ENCODE assay signal across 24 cellular contexts in the genomic region with DNA sequence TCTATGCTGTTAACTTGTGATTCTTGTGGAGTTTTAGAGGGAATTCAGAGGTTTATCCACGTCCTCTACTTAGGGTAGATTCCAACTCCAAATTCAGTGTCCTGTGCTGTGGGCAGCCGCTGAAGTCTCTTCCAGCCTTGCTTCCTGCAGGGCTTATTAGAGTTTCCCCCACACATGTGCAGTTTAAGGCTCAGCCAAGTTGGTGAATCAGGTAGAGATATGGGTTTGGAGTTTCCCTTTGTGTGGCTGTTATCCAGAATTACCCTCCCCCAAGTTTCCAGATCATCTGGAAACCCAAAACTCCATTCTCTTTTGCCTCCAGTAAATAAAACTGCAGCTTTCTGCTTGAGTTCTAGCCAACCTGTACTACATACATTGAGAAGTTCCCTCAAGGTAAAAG.
DNase-seq lines count a peak whose midpoint lies in the region; ATAC-seq, FAIRE-seq and TF ChIP-seq lines count a peak whose summit lies in the region.
"Had no signal": no experiment of that assay in that cellular context is flagged by ENCODE, and none has a peak within 500 bp of the region (broad histone marks: within the 10 kb centered on the region; RNA-seq: fewer than 3 reads in every experiment).

No MANE protein-coding gene starts in this region.

- H3K9me3 ChIP-seq in body of pancreas, result no peaks in the 10 kb centered on the region
- H3K9me3 ChIP-seq: A549; BLaER1 treated with 17β-estradiol and CSF1 and Interleukin-3, amounts not matched to agents 10 nM and 100 nM had no signal

- intact Hi-C loops in body of pancreas (cut with DNase I), result no loop called here

- no peaks in the 10 kb centered on the region for H3K4me1 ChIP-seq in body of pancreas
- H3K4me1 ChIP-seq: A549; BLaER1 treated with 17β-estradiol and CSF1 and Interleukin-3, amounts not matched to agents 10 nM and 100 nM had no signal

- TF ChIP-seq CTCF in body of pancreas (IDR thresholded peaks at IDR 0.05) (no peak), fibroblast of pulmonary artery (IDR thresholded peaks at IDR 0.05; ENCODE audit: low read length, missing control alignments) (no peak), D721Med (IDR thresholded peaks at IDR 0.05; ENCODE audit: insufficient read depth, missing control alignments) (no peak)

- DNase-seq in Daoy (ENCODE audit: low read depth), result peak; percentile 45
- peak in 2 of 4 donors; percentile 14 to 25 for DNase-seq in body of pancreas
- peak; percentile 24 for DNase-seq in fibroblast of pulmonary artery (ENCODE audit: low read depth)
- DNase-seq in kidney tubule cell (ENCODE audit: low spot score), result peak; percentile 31
- no peak for DNase-seq in D721Med (ENCODE audit: insufficient read length, low spot score)
- no peak for DNase-seq in activated CD8-positive, alpha-beta memory T cell treated with anti-CD3 and anti-CD28 coated beads, Interleukin-2, amount 50 U/mL, for 4 hours
- no peak for DNase-seq in NCI-H1436 (lab: John Stamatoyannopoulos, UW)
- DNase-seq: AML-193; CD4-positive, alpha-beta T cell; COR-L47; EL; GDM1; NCI-H1092 treated with DMSO at 0.1 percent for 48 hours; NCI-H1436 treated with DMSO at 0.1 percent for 48 hours; NCI-H2029; NCI-H526 treated with DMSO at 0.1 percent for 48 hours; RPMI8226; SHP77 had no signal

- no peak for TF ChIP-seq POLR2A in body of pancreas (IDR thresholded peaks at IDR 0.05)

- H3K4me3 ChIP-seq in body of pancreas, result no peak overlapping the region
- H3K4me3 ChIP-seq in fibroblast of pulmonary artery (replicated peaks; ENCODE audit: low read depth, low read length), result no peak overlapping the region
- H3K4me3 ChIP-seq: A549; BLaER1 treated with 17β-estradiol and CSF1 and Interleukin-3, amounts not matched to agents 10 nM and 100 nM; GM12878 had no signal

- H3K27ac ChIP-seq in body of pancreas, result no peak overlapping the region
- H3K27ac ChIP-seq: A549; BLaER1 treated with 17β-estradiol and CSF1 and Interleukin-3, amounts not matched to agents 10 nM and 100 nM; KMS-11 had no signal

- WGBS in body of pancreas, 2 donors, result 57 to 72% methylated on average over 2 of the region's 2 CpGs

- H3K36me3 ChIP-seq in body of pancreas (replicated peaks in 1 of 2; ENCODE audit: insufficient read depth in 1 of 2, low read depth in 2 of 2), result no peaks in the 10 kb centered on the region
- H3K36me3 ChIP-seq: BLaER1 treated with 17β-estradiol and CSF1 and Interleukin-3, amounts not matched to agents 10 nM and 100 nM had no signal

- no peak for FAIRE-seq in D721Med (lab: Jason Lieb, UNC)
- FAIRE-seq: A549, GM12878 had no signal

- peak; percentile 38 for ATAC-seq in body of pancreas
- no peak for ATAC-seq in GM18520 (IDR thresholded peaks at IDR 0.05; ENCODE audit: unreplicated experiment)
- ATAC-seq: A549, GM12878, HCT116 had no signal

- H3K27me3 ChIP-seq in body of pancreas, result no peaks in the 10 kb centered on the region
- H3K27me3 ChIP-seq: BLaER1 treated with 17β-estradiol and CSF1 and Interleukin-3, amounts not matched to agents 10 nM and 100 nM had no signal

Comparison
In these comparisons a context has a peak if more than half of its experiments do, and no peak if none do; other contexts are left out.
1. DNase-seq: peak in Daoy (single experiment), fibroblast of pulmonary artery (single experiment) and kidney tubule cell (single experiment); none in D721Med (single experiment), activated CD8-positive, alpha-beta memory T cell treated with anti-CD3 and anti-CD28 coated beads, Interleukin-2, amount 50 U/mL, for 4 hours (single experiment) and NCI-H1436 (single experiment).